17 cellular contexts compared by ENCODE assay signal in genomic region chr1:52345252-52345651, GRCh38. TPM values are rescaled to one million over a fixed set of nuclear protein-coding genes. Genes with fewer than 3 reads are reported as not detected.
DNase-seq lines count a peak whose midpoint lies in the region; ATAC-seq and TF ChIP-seq lines count a peak whose summit lies in the region.
"Had no signal": no experiment of that assay in that cellular context is flagged by ENCODE, and none has a peak within 500 bp of the region (broad histone marks: within the 10 kb centered on the region; RNA-seq: fewer than 3 reads in every experiment).

No MANE protein-coding gene starts in this region.

- H3K9me3 Mint-ChIP-seq in activated naive CD4-positive, alpha-beta T cell treated with anti-CD3 and anti-CD28 coated beads, Interleukin-2, amount 50 U/mL, for 72 hours = no peaks in the 10 kb centered on the region
- H3K9me3 Mint-ChIP-seq in activated naive CD4-positive, alpha-beta T cell treated with anti-CD3 and anti-CD28 coated beads for 36 hours = no peaks in the 10 kb centered on the region
- no peaks in the 10 kb centered on the region for H3K9me3 Mint-ChIP-seq in activated T-helper 17 cell treated with anti-CD3 and anti-CD28 coated beads, Interleukin-2, amount 50 U/mL, for 72 hours
- H3K9me3 Mint-ChIP-seq in stimulated activated naive CD8-positive, alpha-beta T cell treated with anti-CD3 and anti-CD28 coated beads, Interleukin-15, amount 100 ng/mL, for 72 hours = no peaks in the 10 kb centered on the region
- H3K9me3 Mint-ChIP-seq: CD4-positive, alpha-beta memory T cell had no signal

- H3K9me3 ChIP-seq in PC-3 (ENCODE audit: low read length) (no peaks in the 10 kb centered on the region), osteoblast (ENCODE audit: low read depth, low read length) (no peaks in the 10 kb centered on the region), mucosa of descending colon (no peaks in the 10 kb centered on the region)
- H3K9me3 ChIP-seq: A549, BE2C had no signal

- no peak for DNase-seq in activated naive CD4-positive, alpha-beta T cell treated with anti-CD3 and anti-CD28 coated beads, Interleukin-2, amount 50 U/mL, for 72 hours (ENCODE audit: low spot score in 2 of 2)
- no peak for DNase-seq in activated naive CD4-positive, alpha-beta T cell treated with anti-CD3 and anti-CD28 coated beads for 36 hours
- DNase-seq in PC-3 (peak; percentile 25), osteoblast (ENCODE audit: insufficient read length, low spot score, missing footprints) (peak; percentile 21), NCI-H1436 treated with DMSO at 0.1 percent for 48 hours (lab: John Stamatoyannopoulos, UW) (no peak), mucosa of descending colon (no peak)
- no peak for DNase-seq in stimulated activated naive CD8-positive, alpha-beta T cell treated with anti-CD3 and anti-CD28 coated beads, Interleukin-15, amount 100 ng/mL, for 72 hours
- DNase-seq: BE2C; CD4-positive, alpha-beta memory T cell; COR-L47; DMS153; GF-D8; HCEC 1CT; IMR-90 had no signal

- no peaks in the 10 kb centered on the region for H3K27me3 Mint-ChIP-seq in activated naive CD4-positive, alpha-beta T cell treated with anti-CD3 and anti-CD28 coated beads for 36 hours (ENCODE audit: low read depth)
- H3K27me3 Mint-ChIP-seq in activated T-helper 17 cell treated with anti-CD3 and anti-CD28 coated beads, Interleukin-2, amount 50 U/mL, for 72 hours = no peaks in the 10 kb centered on the region
- H3K27me3 Mint-ChIP-seq in stimulated activated naive CD8-positive, alpha-beta T cell treated with anti-CD3 and anti-CD28 coated beads, Interleukin-15, amount 100 ng/mL, for 72 hours = no peaks in the 10 kb centered on the region
- H3K27me3 Mint-ChIP-seq: CD4-positive, alpha-beta memory T cell had no signal

- no peaks in the 10 kb centered on the region for H3K27me3 ChIP-seq in PC-3 (ENCODE audit: low read length)
- H3K27me3 ChIP-seq in osteoblast (ENCODE audit: insufficient read depth, low read length) = no peaks in the 10 kb centered on the region
- H3K27me3 ChIP-seq: BE2C had no signal

- ATAC-seq in activated naive CD4-positive, alpha-beta T cell treated with anti-CD3 and anti-CD28 coated beads, Interleukin-2, amount 50 U/mL, for 72 hours = no peak
- ATAC-seq in PC-3 (peak; percentile 80), mucosa of descending colon (no peak)
- no peak for ATAC-seq in activated T-helper 17 cell treated with anti-CD3 and anti-CD28 coated beads, Interleukin-2, amount 50 U/mL, for 72 hours (replicated peaks)
- ATAC-seq in stimulated activated naive CD8-positive, alpha-beta T cell treated with anti-CD3 and anti-CD28 coated beads, Interleukin-15, amount 100 ng/mL, for 72 hours = no peak
- ATAC-seq: A549 had no signal

- H3F3A ChIP-seq in PC-3 (ENCODE audit: low read length, unreplicated experiment) = no peaks in the 10 kb centered on the region

- TF ChIP-seq CTCF in PC-3 (conservative IDR thresholded peaks at IDR 0.05; ENCODE audit: low read depth, low read length) (no peak), osteoblast (IDR thresholded peaks at IDR 0.05; ENCODE audit: extremely low read depth, low read depth, low read length) (no peak), mucosa of descending colon (IDR thresholded peaks at IDR 0.05) (no peak)

- H3K4me1 Mint-ChIP-seq in activated naive CD4-positive, alpha-beta T cell treated with anti-CD3 and anti-CD28 coated beads for 36 hours (ENCODE audit: low read depth) = peaks cover 6% of the 10 kb centered on the region
- no peaks in the 10 kb centered on the region for H3K4me1 Mint-ChIP-seq in activated T-helper 17 cell treated with anti-CD3 and anti-CD28 coated beads, Interleukin-2, amount 50 U/mL, for 72 hours
- peaks cover 6% of the 10 kb centered on the region for H3K4me1 Mint-ChIP-seq in stimulated activated naive CD8-positive, alpha-beta T cell treated with anti-CD3 and anti-CD28 coated beads, Interleukin-15, amount 100 ng/mL, for 72 hours

- no peak overlapping the region for H3K4me3 ChIP-seq in PC-3 (ENCODE audit: low read length)
- no peak overlapping the region for H3K4me3 ChIP-seq in osteoblast (ENCODE audit: insufficient read depth, low read length)
- H3K4me3 ChIP-seq in mucosa of descending colon = no peak overlapping the region
- H3K4me3 ChIP-seq: A549 had no signal

- no peaks in the 10 kb centered on the region for H3K36me3 Mint-ChIP-seq in activated naive CD4-positive, alpha-beta T cell treated with anti-CD3 and anti-CD28 coated beads, Interleukin-2, amount 50 U/mL, for 72 hours
- H3K36me3 Mint-ChIP-seq in activated naive CD4-positive, alpha-beta T cell treated with anti-CD3 and anti-CD28 coated beads for 36 hours (ENCODE audit: low read depth) = peaks cover 1% of the 10 kb centered on the region
- H3K36me3 Mint-ChIP-seq in activated T-helper 17 cell treated with anti-CD3 and anti-CD28 coated beads, Interleukin-2, amount 50 U/mL, for 72 hours (ENCODE audit: low read depth) = peaks cover 3% of the 10 kb centered on the region

- H3K27ac Mint-ChIP-seq in activated naive CD4-positive, alpha-beta T cell treated with anti-CD3 and anti-CD28 coated beads, Interleukin-2, amount 50 U/mL, for 72 hours = peak overlapping the region; percentile 34 to 53
- H3K27ac Mint-ChIP-seq in activated naive CD4-positive, alpha-beta T cell treated with anti-CD3 and anti-CD28 coated beads for 36 hours = no peak overlapping the region
- H3K27ac Mint-ChIP-seq in activated T-helper 17 cell treated with anti-CD3 and anti-CD28 coated beads, Interleukin-2, amount 50 U/mL, for 72 hours = peak overlapping the region; percentile 16
- no peak overlapping the region for H3K27ac Mint-ChIP-seq in stimulated activated naive CD8-positive, alpha-beta T cell treated with anti-CD3 and anti-CD28 coated beads, Interleukin-15, amount 100 ng/mL, for 72 hours

- H3K9ac ChIP-seq in PC-3 (ENCODE audit: low read length) = no peak overlapping the region

- intact Hi-C loops in activated naive CD4-positive, alpha-beta T cell treated with anti-CD3 and anti-CD28 coated beads for 36 hours (cut with micrococcal nuclease) = no loop called here
- intact Hi-C loops in PC-3 (cut with micrococcal nuclease) (loop anchor here (5.0 kb wide), 1 partner anchor 218 kb away; no protein-coding TSS in a partner anchor), mucosa of descending colon (cut with DNase I, micrococcal nuclease) (no loop called here)

- POLR2A ChIA-PET in PC-3 (lab: Charles Lee; ENCODE audit: unreplicated experiment) = no interaction called here

- no peaks in the 10 kb centered on the region for H4K20me1 ChIP-seq in PC-3 (ENCODE audit: low read length)
- no peaks in the 10 kb centered on the region for H4K20me1 ChIP-seq in osteoblast (ENCODE audit: insufficient read depth, low read length)

- no peak overlapping the region for H3K4me2 ChIP-seq in PC-3 (ENCODE audit: low read length)
- H3K4me2 ChIP-seq in osteoblast (ENCODE audit: insufficient read depth, low read length) = no peak overlapping the region
- H3K4me2 ChIP-seq: A549 had no signal

- peaks cover 7% of the 10 kb centered on the region; the same call in 1 of the 2 replicates for H3K4me1 ChIP-seq in PC-3 (ENCODE audit: insufficient read depth, low read length)
- H3K4me1 ChIP-seq in osteoblast (ENCODE audit: insufficient read depth, low read length) = no peaks in the 10 kb centered on the region
- H3K4me1 ChIP-seq in mucosa of descending colon (ENCODE audit: low read depth) = no peaks in the 10 kb centered on the region
- H3K4me1 ChIP-seq: A549, BE2C had no signal

- BruUV-seq in PC-3 (replicated peaks; lab: Mats Ljungman, UMichigan) = no TSS peak

- no peaks in the 10 kb centered on the region for H3K79me2 ChIP-seq in PC-3 (ENCODE audit: low read length)
- H3K79me2 ChIP-seq in osteoblast (ENCODE audit: insufficient read depth, low read length) = no peaks in the 10 kb centered on the region

- H3K4me3 Mint-ChIP-seq in activated naive CD4-positive, alpha-beta T cell treated with anti-CD3 and anti-CD28 coated beads for 36 hours = no peak overlapping the region
- no peak overlapping the region for H3K4me3 Mint-ChIP-seq in activated T-helper 17 cell treated with anti-CD3 and anti-CD28 coated beads, Interleukin-2, amount 50 U/mL, for 72 hours
- no peak overlapping the region for H3K4me3 Mint-ChIP-seq in stimulated activated naive CD8-positive, alpha-beta T cell treated with anti-CD3 and anti-CD28 coated beads, Interleukin-15, amount 100 ng/mL, for 72 hours
- H3K4me3 Mint-ChIP-seq: CD4-positive, alpha-beta memory T cell had no signal

- no peak overlapping the region for H2AFZ ChIP-seq in PC-3 (ENCODE audit: low read length)
- H2AFZ ChIP-seq in osteoblast (ENCODE audit: low read length) = no peak overlapping the region

- H3K9me2 ChIP-seq in PC-3 (replicated peaks; ENCODE audit: low read length) = no peaks in the 10 kb centered on the region

- CTCF ChIA-PET in activated naive CD4-positive, alpha-beta T cell treated with anti-CD3 and anti-CD28 coated beads for 36 hours (lab: Charles Lee) = no interaction called here
- CTCF ChIA-PET in PC-3 (lab: Charles Lee) = no interaction called here

- H3K27ac ChIP-seq in PC-3 (ENCODE audit: low read length) (no peak overlapping the region), osteoblast (ENCODE audit: low read depth, low read length) (no peak overlapping the region)
- H3K27ac ChIP-seq: A549, C4-2B had no signal

- H3K36me3 ChIP-seq in PC-3 (ENCODE audit: low read depth, low read length) = no peaks in the 10 kb centered on the region
- peaks cover 5% of the 10 kb centered on the region for H3K36me3 ChIP-seq in osteoblast (ENCODE audit: insufficient read depth, low read length)
- H3K36me3 ChIP-seq in mucosa of descending colon (ENCODE audit: low read depth) = no peaks in the 10 kb centered on the region
- H3K36me3 ChIP-seq: BE2C had no signal

RNA-seq across cellular contexts. Expression of gene CC2D1B, which starts 20.8 kb away (rescaled TPM):
- 10 to 100 TPM; 25.9 to 30.2 TPM for total RNA-seq in activated naive CD4-positive, alpha-beta T cell treated with anti-CD3 and anti-CD28 coated beads, Interleukin-2, amount 50 U/mL, for 72 hours
- total RNA-seq in activated naive CD4-positive, alpha-beta T cell treated with anti-CD3 and anti-CD28 coated beads for 36 hours = 10 to 100 TPM; 18.4 to 21.8 TPM
- total RNA-seq in PC-3 (2014; rRNA removed) (26.0 and 26.8 TPM in 2 replicates), osteoblast (39.8 and 41.6 TPM in 2 replicates), mucosa of descending colon (10 to 100 TPM; 38.0 to 43.6 (median 40.4) TPM)
- 10 to 100 TPM; 26.6 to 39.8 TPM for total RNA-seq in activated T-helper 17 cell treated with anti-CD3 and anti-CD28 coated beads, Interleukin-2, amount 50 U/mL, for 72 hours

RNA-seq across cellular contexts. Expression of gene ORC1, which starts 59.0 kb away (rescaled TPM):
- total RNA-seq in activated naive CD4-positive, alpha-beta T cell treated with anti-CD3 and anti-CD28 coated beads, Interleukin-2, amount 50 U/mL, for 72 hours = 10 to 100 TPM; 42.4 to 56.5 TPM
- 10 to 100 TPM; 46.9 to 49.3 TPM for total RNA-seq in activated naive CD4-positive, alpha-beta T cell treated with anti-CD3 and anti-CD28 coated beads for 36 hours
- total RNA-seq in PC-3 (2014; rRNA removed) (23.7 and 28.9 TPM in 2 replicates), osteoblast (0.72 and 1.2 TPM in 2 replicates), mucosa of descending colon (1 to 10 TPM; 1.1 to 7.6 (median 2.1) TPM)
- total RNA-seq in activated T-helper 17 cell treated with anti-CD3 and anti-CD28 coated beads, Interleukin-2, amount 50 U/mL, for 72 hours = 10 to 100 TPM; 38.6 to 45.3 TPM

RNA-seq across cellular contexts. Expression of gene PRPF38A, which starts 59.1 kb away (rescaled TPM):
- total RNA-seq in activated naive CD4-positive, alpha-beta T cell treated with anti-CD3 and anti-CD28 coated beads, Interleukin-2, amount 50 U/mL, for 72 hours = 100 to 1,000 TPM in 1 of 2 donors, 10 to 100 TPM in 1; 97.5 to 104 TPM
- total RNA-seq in activated naive CD4-positive, alpha-beta T cell treated with anti-CD3 and anti-CD28 coated beads for 36 hours = 10 to 100 TPM; 86.0 to 91.8 TPM
- total RNA-seq in PC-3 (2014; rRNA removed) (14.5 and 15.2 TPM in 2 replicates), osteoblast (6.2 and 7.7 TPM in 2 replicates), mucosa of descending colon (10 to 100 TPM; 44.9 to 58.2 (median 45.2) TPM)
- total RNA-seq in activated T-helper 17 cell treated with anti-CD3 and anti-CD28 coated beads, Interleukin-2, amount 50 U/mL, for 72 hours = 10 to 100 TPM; 63.1 to 82.5 TPM

Comparison
In these comparisons a context has a peak if more than half of its experiments do, and no peak if none do; other contexts are left out.
1. H3K27ac Mint-ChIP-seq: peak in activated naive CD4-positive, alpha-beta T cell treated with anti-CD3 and anti-CD28 coated beads, Interleukin-2, amount 50 U/mL, for 72 hours (2 of 2) and activated T-helper 17 cell treated with anti-CD3 and anti-CD28 coated beads, Interleukin-2, amount 50 U/mL, for 72 hours (single experiment); none in activated naive CD4-positive, alpha-beta T cell treated with anti-CD3 and anti-CD28 coated beads for 36 hours (single experiment) and stimulated activated naive CD8-positive, alpha-beta T cell treated with anti-CD3 and anti-CD28 coated beads, Interleukin-15, amount 100 ng/mL, for 72 hours (0 of 2).
2. DNase-seq: peak in PC-3 (single experiment) and osteoblast (single experiment); none in activated naive CD4-positive, alpha-beta T cell treated with anti-CD3 and anti-CD28 coated beads, Interleukin-2, amount 50 U/mL, for 72 hours (0 of 2), activated naive CD4-positive, alpha-beta T cell treated with anti-CD3 and anti-CD28 coated beads for 36 hours (single experiment), stimulated activated naive CD8-positive, alpha-beta T cell treated with anti-CD3 and anti-CD28 coated beads, Interleukin-15, amount 100 ng/mL, for 72 hours (0 of 2), NCI-H1436 treated with DMSO at 0.1 percent for 48 hours (single experiment) and mucosa of descending colon (0 of 3).